Comparison of ENCODE assay signal across 7 cellular contexts in genomic region chr17:27578718-27579085, GRCh38. TPM values are rescaled to one million over a fixed set of nuclear protein-coding genes. Genes with fewer than 3 reads are reported as not detected.
DNase-seq lines count a peak whose midpoint lies in the region; ATAC-seq and TF ChIP-seq lines count a peak whose summit lies in the region.

No MANE protein-coding gene starts in this region.

- peak; percentile 70 for DNase-seq in activated CD8-positive, alpha-beta T cell treated with anti-CD3 and anti-CD28 coated beads, Interleukin-2, amount 10 ng/mL, durations not matched to agents 7 days and 5 days
- DNase-seq in osteoblast (ENCODE audit: insufficient read length, low spot score, missing footprints) (peak; percentile 64), NCI-H1930 (lab: John Stamatoyannopoulos, UW) (no peak), DMS 273 treated with DMSO at 0.1 percent for 48 hours (lab: John Stamatoyannopoulos, UW) (no peak), NCI-H526 (lab: John Stamatoyannopoulos, UW) (no peak)

- peaks cover 16% of the 10 kb centered on the region for H3K4me1 ChIP-seq in osteoblast (ENCODE audit: insufficient read depth, low read length)

- H2AFZ ChIP-seq in osteoblast (ENCODE audit: low read length) = no peak overlapping the region

- no peaks in the 10 kb centered on the region for H3K79me2 ChIP-seq in osteoblast (ENCODE audit: insufficient read depth, low read length)

- H3K4me3 Mint-ChIP-seq in activated CD8-positive, alpha-beta T cell treated with anti-CD3 and anti-CD28 coated beads, Interleukin-2, amount 10 ng/mL, durations not matched to agents 7 days and 5 days = no peak overlapping the region

- H3K9me3 ChIP-seq in osteoblast (ENCODE audit: low read depth, low read length) = no peaks in the 10 kb centered on the region

- no peaks in the 10 kb centered on the region for H3K9me3 Mint-ChIP-seq in activated CD8-positive, alpha-beta T cell treated with anti-CD3 and anti-CD28 coated beads, Interleukin-2, amount 10 ng/mL, durations not matched to agents 7 days and 5 days (ENCODE audit: insufficient read depth)

- CTCF ChIA-PET in activated CD8-positive, alpha-beta T cell treated with anti-CD3 and anti-CD28 coated beads, Interleukin-2, amount 10 ng/mL, durations not matched to agents 7 days and 5 days (lab: Charles Lee) = interaction anchor here (0.9 to 9.7 kb wide), 12 partner anchors 11 to 224 kb away, joined by 3 to 78 read pairs (median 4); no protein-coding TSS in a partner anchor

- POLR2A ChIA-PET in activated CD8-positive, alpha-beta T cell treated with anti-CD3 and anti-CD28 coated beads, Interleukin-2, amount 10 ng/mL, durations not matched to agents 7 days and 5 days (lab: Charles Lee) = interaction anchor here (0.8 to 3.4 kb wide), 7 partner anchors 8 to 284 kb away, joined by 3 to 14 read pairs (median 3); partner anchors contain the start of gene WSB1

- ATAC-seq in GM19351 (IDR thresholded peaks at IDR 0.05; ENCODE audit: unreplicated experiment) (peak; percentile 94), HG03025 (IDR thresholded peaks at IDR 0.05; ENCODE audit: low FRiP score, unreplicated experiment) (peak; percentile 59)
- ATAC-seq in activated CD8-positive, alpha-beta T cell treated with anti-CD3 and anti-CD28 coated beads, Interleukin-2, amount 10 ng/mL, durations not matched to agents 7 days and 5 days = peak; percentile 81

- H3K27ac Mint-ChIP-seq in activated CD8-positive, alpha-beta T cell treated with anti-CD3 and anti-CD28 coated beads, Interleukin-2, amount 10 ng/mL, durations not matched to agents 7 days and 5 days = peak overlapping the region; percentile 86

- no peak overlapping the region for H3K4me2 ChIP-seq in osteoblast (ENCODE audit: insufficient read depth, low read length)

- H4K20me1 ChIP-seq in osteoblast (ENCODE audit: insufficient read depth, low read length) = no peaks in the 10 kb centered on the region

- H3K4me3 ChIP-seq in osteoblast (ENCODE audit: insufficient read depth, low read length) = no peak overlapping the region

- no peak overlapping the region for H3K27ac ChIP-seq in osteoblast (ENCODE audit: low read depth, low read length)

- no peaks in the 10 kb centered on the region for H3K36me3 ChIP-seq in osteoblast (ENCODE audit: insufficient read depth, low read length)

- TF ChIP-seq CTCF in osteoblast (IDR thresholded peaks at IDR 0.05; ENCODE audit: extremely low read depth, low read depth, low read length) = no peak

- peaks cover 31% of the 10 kb centered on the region for H3K36me3 Mint-ChIP-seq in activated CD8-positive, alpha-beta T cell treated with anti-CD3 and anti-CD28 coated beads, Interleukin-2, amount 10 ng/mL, durations not matched to agents 7 days and 5 days (ENCODE audit: low read depth)

- H3K27me3 ChIP-seq in osteoblast (ENCODE audit: insufficient read depth, low read length) = no peaks in the 10 kb centered on the region

- H3K27me3 Mint-ChIP-seq in activated CD8-positive, alpha-beta T cell treated with anti-CD3 and anti-CD28 coated beads, Interleukin-2, amount 10 ng/mL, durations not matched to agents 7 days and 5 days (ENCODE audit: low read depth) = no peaks in the 10 kb centered on the region

- H3K4me1 Mint-ChIP-seq in activated CD8-positive, alpha-beta T cell treated with anti-CD3 and anti-CD28 coated beads, Interleukin-2, amount 10 ng/mL, durations not matched to agents 7 days and 5 days (ENCODE audit: low read depth) = peaks cover 79% of the 10 kb centered on the region

RNA-seq across cellular contexts. Expression of gene LGALS9, which starts 52.3 kb away (rescaled TPM):
- 100 to 1,000 TPM; 160 to 173 TPM for total RNA-seq in activated CD8-positive, alpha-beta T cell treated with anti-CD3 and anti-CD28 coated beads, Interleukin-2, amount 10 ng/mL, durations not matched to agents 7 days and 5 days
- total RNA-seq in osteoblast = 1.4 and 4.7 TPM in 2 replicates

Comparison
In these comparisons a context has a peak if more than half of its experiments do, and no peak if none do; other contexts are left out.
1. DNase-seq: peak in activated CD8-positive, alpha-beta T cell treated with anti-CD3 and anti-CD28 coated beads, Interleukin-2, amount 10 ng/mL, durations not matched to agents 7 days and 5 days (single experiment) and osteoblast (single experiment); none in NCI-H1930 (0 of 2), DMS 273 treated with DMSO at 0.1 percent for 48 hours (single experiment) and NCI-H526 (0 of 2).
2. RNA of gene LGALS9, which starts 52.3 kb away (total RNA-seq): 160 to 173 TPM in activated CD8-positive, alpha-beta T cell treated with anti-CD3 and anti-CD28 coated beads, Interleukin-2, amount 10 ng/mL, durations not matched to agents 7 days and 5 days; 1.4 to 4.7 TPM in osteoblast; every median in the first group is over 10 times any median in the second.
3. Peak in every context shown above with its lines, with median percentiles within 50 percentile points of each other: ATAC-seq.